ENCODE assay signal across 1 cellular context in the genomic region with DNA sequence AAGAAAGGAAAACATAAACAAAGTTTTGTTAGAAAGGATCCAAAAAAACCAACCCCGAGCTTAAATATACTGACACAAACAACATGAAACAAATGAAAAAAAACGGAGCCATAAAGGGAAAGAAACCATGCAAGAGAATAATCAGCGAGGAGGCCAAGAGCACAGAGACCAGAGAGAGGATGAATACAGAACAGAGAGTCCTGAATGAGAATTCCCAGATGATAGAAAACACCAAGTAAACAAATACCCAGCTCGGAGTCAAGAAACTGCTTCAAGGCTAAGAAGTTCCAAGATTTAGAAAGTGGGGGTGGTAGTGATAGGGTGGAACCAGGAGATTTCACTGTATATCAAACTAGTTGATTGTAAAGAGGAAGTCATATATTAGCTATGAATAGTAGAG.
TF ChIP-seq lines count a peak whose summit lies in the region.

No MANE protein-coding gene starts in this region.

TF ChIP-seq in IMR-90, 13 proteins besides CTCF, POLR2A, EP300 and RAD21 (continued from another document):
- TF ChIP-seq NFE2L2 (IDR thresholded peaks at IDR 0.05; ENCODE audit: low read depth, low read length): no peak
TF ChIP-seq in IMR-90: peak in this region for 0.
